Comparison of ENCODE assay signal across 31 cellular contexts in the genomic region with DNA sequence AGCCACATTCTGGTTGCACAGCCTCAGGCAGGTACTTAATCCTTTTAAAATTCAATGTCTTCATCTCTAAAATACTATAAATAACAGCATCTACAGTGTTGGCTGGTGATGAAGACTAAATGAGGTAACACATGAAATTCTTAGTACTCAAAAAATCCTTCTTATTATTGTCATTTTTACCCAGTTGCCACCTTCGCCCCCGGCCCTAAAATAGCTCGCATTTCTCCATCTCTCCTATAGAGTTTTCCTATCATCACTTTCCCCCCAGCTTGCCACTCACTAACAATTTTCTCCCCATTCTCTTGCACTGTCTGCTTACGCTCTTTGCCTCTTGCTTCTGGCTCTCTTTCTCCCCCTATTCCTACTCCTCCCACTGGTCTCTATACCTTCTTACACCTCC. TPM values are rescaled to one million over a fixed set of nuclear protein-coding genes. Genes with fewer than 3 reads are reported as not detected.
"Had no signal": no experiment of that assay in that cellular context is flagged by ENCODE, and none has a peak within 500 bp of the region (broad histone marks: within the 10 kb centered on the region; RNA-seq: fewer than 3 reads in every experiment).

No MANE protein-coding gene starts in this region.

- H3K4me2 ChIP-seq: smooth muscle cell had no signal

- H3K4me3 ChIP-seq: heart left ventricle, left lung, lung, mucosa of descending colon, ovary, right atrium auricular region, right lobe of liver, smooth muscle cell, stomach, testis, thyroid gland, transverse colon, uterus had no signal

- H3K27me3 ChIP-seq: left lung, ovary, right atrium auricular region, right lobe of liver, testis, thyroid gland, uterus had no signal

- FAIRE-seq: islet of Langerhans, kidney had no signal

- H3K4me3 Mint-ChIP-seq: immature natural killer cell; naive thymus-derived CD4-positive, alpha-beta T cell; natural killer cell treated with Interleukin-12 subunit alpha and Interleukin-12 subunit beta and Interleukin-15 and Interleukin-18, amount 100 ng/mL, for 72 hours; stimulated activated naive B cell treated with anti-CD40 and anti-IgM and Interleukin-4, amounts not matched to agents 10 μg/mL and 1 μg/mL and 100 μg/mL, for 72 hours had no signal

- H3K36me3 Mint-ChIP-seq: immature natural killer cell; naive thymus-derived CD4-positive, alpha-beta T cell; natural killer cell treated with Interleukin-12 subunit alpha and Interleukin-12 subunit beta and Interleukin-15 and Interleukin-18, amount 100 ng/mL, for 72 hours; stimulated activated naive B cell treated with anti-CD40 and anti-IgM and Interleukin-4, amounts not matched to agents 10 μg/mL and 1 μg/mL and 100 μg/mL, for 72 hours had no signal

- H3K4me1 Mint-ChIP-seq: immature natural killer cell; naive thymus-derived CD4-positive, alpha-beta T cell; stimulated activated naive B cell treated with anti-CD40 and anti-IgM and Interleukin-4, amounts not matched to agents 10 μg/mL and 1 μg/mL and 100 μg/mL, for 72 hours had no signal

- H3K27ac ChIP-seq: heart left ventricle, left lung, ovary, right atrium auricular region, right lobe of liver, stomach, testis, thyroid gland, transverse colon, uterus had no signal

- H3K27ac Mint-ChIP-seq: immature natural killer cell; naive thymus-derived CD4-positive, alpha-beta T cell; natural killer cell treated with Interleukin-12 subunit alpha and Interleukin-12 subunit beta and Interleukin-15 and Interleukin-18, amount 100 ng/mL, for 72 hours; progenitor cell of endocrine pancreas; stimulated activated naive B cell treated with anti-CD40 and anti-IgM and Interleukin-4, amounts not matched to agents 10 μg/mL and 1 μg/mL and 100 μg/mL, for 72 hours had no signal

- DNase-seq: heart left ventricle; hypothalamus; immature natural killer cell; kidney; left colon; left lung; mesendoderm; midbrain; mucosa of descending colon; naive thymus-derived CD4-positive, alpha-beta T cell; ovary; stimulated activated CD4-positive, alpha-beta T cell treated with anti-CD3 and anti-CD28 coated beads, Interleukin-1b, Interleukin-23, amount 100 ng/mL, for 48 hours; stimulated activated CD4-positive, alpha-beta T cell treated with anti-CD3 and anti-CD28 coated beads, Interleukin-4, amount 100 ng/mL, for 1 hour; stimulated activated naive B cell treated with anti-CD40 and anti-IgM and Interleukin-4, amounts not matched to agents 10 μg/mL and 1 μg/mL and 100 μg/mL, for 72 hours; stimulated activated naive CD8-positive, alpha-beta T cell treated with anti-CD3 and anti-CD28 coated beads, Interleukin-15, Interleukin-2, amounts not matched to agents 100 U/mL and 50 U/mL, for 24 hours; stomach; testis; thyroid gland; transverse colon; uterus had no signal

- ATAC-seq: heart left ventricle; left colon; left lung; mucosa of descending colon; naive thymus-derived CD4-positive, alpha-beta T cell; natural killer cell treated with Interleukin-12 subunit alpha and Interleukin-12 subunit beta and Interleukin-15 and Interleukin-18, amount 100 ng/mL, for 72 hours; right lobe of liver; stimulated activated naive B cell treated with anti-CD40 and anti-IgM and Interleukin-4, amounts not matched to agents 10 μg/mL and 1 μg/mL and 100 μg/mL, for 72 hours; stimulated activated naive CD8-positive, alpha-beta T cell treated with anti-CD3 and anti-CD28 coated beads, Interleukin-15, Interleukin-2, amounts not matched to agents 100 U/mL and 50 U/mL, for 24 hours had no signal

- H3K9me3 ChIP-seq: left lung, mucosa of descending colon, ovary, right atrium auricular region, right lobe of liver, stomach, testis, thyroid gland, transverse colon, uterus had no signal

- H3K9me3 Mint-ChIP-seq: immature natural killer cell; naive thymus-derived CD4-positive, alpha-beta T cell; natural killer cell treated with Interleukin-12 subunit alpha and Interleukin-12 subunit beta and Interleukin-15 and Interleukin-18, amount 100 ng/mL, for 72 hours; stimulated activated naive B cell treated with anti-CD40 and anti-IgM and Interleukin-4, amounts not matched to agents 10 μg/mL and 1 μg/mL and 100 μg/mL, for 72 hours had no signal

- H3K36me3 ChIP-seq: heart left ventricle, left lung, ovary, right atrium auricular region, right lobe of liver, stomach, thyroid gland, transverse colon, uterus had no signal

- H3K4me1 ChIP-seq: heart left ventricle, left lung, right atrium auricular region, right lobe of liver, stomach, thyroid gland, transverse colon, uterus had no signal

RNA-seq across cellular contexts. Expression of gene MARCHF10, which starts 59.9 kb away (rescaled TPM):
- total RNA-seq: heart left ventricle; left colon; liver; myocyte; natural killer cell treated with Interleukin-12 subunit alpha and Interleukin-12 subunit beta and Interleukin-15 and Interleukin-18, amount 100 ng/mL, for 72 hours; progenitor cell of endocrine pancreas; pulmonary artery endothelial cell; right atrium auricular region; right lobe of liver; skeletal muscle tissue; smooth muscle cell had no signal
- polyA plus RNA-seq: heart left ventricle, liver, smooth muscle cell had no signal
